Comparison of ENCODE assay signal across 27 cellular contexts in genomic region chr9:114134827-114135396, GRCh38. TPM values are rescaled to one million over a fixed set of nuclear protein-coding genes. Genes with fewer than 3 reads are reported as not detected.
"Had no signal": no experiment of that assay in that cellular context is flagged by ENCODE, and none has a peak within 500 bp of the region (broad histone marks: within the 10 kb centered on the region; RNA-seq: fewer than 3 reads in every experiment).

No MANE protein-coding gene starts in this region.

- H3K27ac ChIP-seq: adrenal gland, Peyer's patch, VCaP had no signal

- H3K4me3 ChIP-seq: adrenal gland, K562, Peyer's patch had no signal

- H3K27ac Mint-ChIP-seq: activated CD4-positive, alpha-beta memory T cell treated with anti-CD3 and anti-CD28 coated beads, Interleukin-2, amount 10 ng/mL, durations not matched to agents 7 days and 5 days; activated CD4-positive, alpha-beta T cell treated with anti-CD3 and anti-CD28 coated beads, Interleukin-2, amount 10 ng/mL, durations not matched to agents 7 days and 5 days; activated naive CD4-positive, alpha-beta T cell treated with anti-CD3 and anti-CD28 coated beads, Interleukin-2, amount 10 ng/mL, durations not matched to agents 7 days and 5 days; activated T-cell treated with anti-CD3 and anti-CD28 coated beads, Interleukin-2, amount 50 U/mL, for 72 hours; activated T-helper 2 cell treated with anti-CD3 and anti-CD28 coated beads, Interferon-gamma antibody, Interleukin-2, Interleukin-4, amounts not matched to agents 10 μg/mL and 5 μg/mL and 100 μg/mL, durations not matched to agents 14 hours and 24 hours and 36 hours; T-cell had no signal

- FAIRE-seq: K562 had no signal

- H3K9me3 ChIP-seq: adrenal gland, Peyer's patch had no signal

- ATAC-seq: activated T-cell treated with anti-CD3 and anti-CD28 coated beads, Interleukin-2, amount 50 U/mL, for 72 hours; K562; T-cell had no signal

- H3K4me1 ChIP-seq: adrenal gland, Peyer's patch had no signal

- DNase-seq: activated CD4-positive, alpha-beta memory T cell treated with anti-CD3 and anti-CD28 coated beads, Interleukin-2, amount 10 ng/mL, durations not matched to agents 7 days and 5 days; activated CD4-positive, alpha-beta T cell treated with anti-CD3 and anti-CD28 coated beads, Interleukin-2, amount 10 ng/mL, durations not matched to agents 7 days and 5 days; activated CD4-positive, CD25-positive, alpha-beta regulatory T cell; activated gamma-delta T cell treated with Interleukin-2 at 50 U/mL for 16 hours; activated naive CD4-positive, alpha-beta T cell treated with anti-CD3 and anti-CD28 coated beads, Interleukin-2, amount 10 ng/mL, durations not matched to agents 7 days and 5 days; activated naive CD8-positive, alpha-beta T cell treated with anti-CD3 and anti-CD28 coated beads, Interleukin-2, amount 10 ng/mL, durations not matched to agents 7 days and 5 days; activated T-cell treated with anti-CD3 and anti-CD28 coated beads for 4 hours; activated T-cell treated with anti-CD3 and anti-CD28 coated beads, Interleukin-2, amount 50 U/mL, for 72 hours; adrenal gland; anterior cingulate cortex; caudate nucleus; Karpas-422; MM.1S; NCI-H1105; NCI-H1436; NCI-H187; NCI-H2081; NCI-H510A treated with DMSO at 0.1 percent for 48 hours; NCI-H69; Peyer's patch; SIG-M5; T-cell had no signal

- H3K36me3 ChIP-seq: adrenal gland, Peyer's patch had no signal

- H3K4me1 Mint-ChIP-seq: activated CD4-positive, alpha-beta memory T cell treated with anti-CD3 and anti-CD28 coated beads, Interleukin-2, amount 10 ng/mL, durations not matched to agents 7 days and 5 days; activated CD4-positive, alpha-beta T cell treated with anti-CD3 and anti-CD28 coated beads, Interleukin-2, amount 10 ng/mL, durations not matched to agents 7 days and 5 days; activated naive CD4-positive, alpha-beta T cell treated with anti-CD3 and anti-CD28 coated beads, Interleukin-2, amount 10 ng/mL, durations not matched to agents 7 days and 5 days; activated naive CD8-positive, alpha-beta T cell treated with anti-CD3 and anti-CD28 coated beads, Interleukin-2, amount 10 ng/mL, durations not matched to agents 7 days and 5 days; T-cell had no signal

- H3K27me3 ChIP-seq: adrenal gland, Peyer's patch had no signal

- H3K4me3 Mint-ChIP-seq: activated CD4-positive, alpha-beta memory T cell treated with anti-CD3 and anti-CD28 coated beads, Interleukin-2, amount 10 ng/mL, durations not matched to agents 7 days and 5 days; activated CD4-positive, alpha-beta T cell treated with anti-CD3 and anti-CD28 coated beads, Interleukin-2, amount 10 ng/mL, durations not matched to agents 7 days and 5 days; activated naive CD4-positive, alpha-beta T cell treated with anti-CD3 and anti-CD28 coated beads, Interleukin-2, amount 10 ng/mL, durations not matched to agents 7 days and 5 days; activated naive CD8-positive, alpha-beta T cell treated with anti-CD3 and anti-CD28 coated beads, Interleukin-2, amount 10 ng/mL, durations not matched to agents 7 days and 5 days; activated T-cell treated with anti-CD3 and anti-CD28 coated beads, Interleukin-2, amount 50 U/mL, for 72 hours; T-cell had no signal

- H3K36me3 Mint-ChIP-seq: activated naive CD4-positive, alpha-beta T cell treated with anti-CD3 and anti-CD28 coated beads, Interleukin-2, amount 10 ng/mL, durations not matched to agents 7 days and 5 days; activated naive CD8-positive, alpha-beta T cell treated with anti-CD3 and anti-CD28 coated beads, Interleukin-2, amount 10 ng/mL, durations not matched to agents 7 days and 5 days; T-cell had no signal

RNA-seq across cellular contexts. Expression of gene COL27A1, which starts 20.4 kb away (rescaled TPM):
- polyA plus RNA-seq: K562 had no signal

RNA-seq across cellular contexts. Expression of gene KIF12, which starts 35.8 kb away (rescaled TPM):
- total RNA-seq: activated CD4-positive, alpha-beta memory T cell treated with anti-CD3 and anti-CD28 coated beads, Interleukin-2, amount 10 ng/mL, durations not matched to agents 7 days and 5 days; activated CD4-positive, alpha-beta T cell treated with anti-CD3 and anti-CD28 coated beads, Interleukin-2, amount 10 ng/mL, durations not matched to agents 7 days and 5 days; activated CD8-positive, alpha-beta memory T cell treated with anti-CD3 and anti-CD28 coated beads for 36 hours; activated naive CD8-positive, alpha-beta T cell treated with anti-CD3 and anti-CD28 coated beads, Interleukin-2, amount 10 ng/mL, durations not matched to agents 7 days and 5 days; activated T-cell treated with anti-CD3 and anti-CD28 coated beads, Interleukin-2, amount 50 U/mL, for 72 hours; activated T-helper 2 cell treated with anti-CD3 and anti-CD28 coated beads, Interferon-gamma antibody, Interleukin-2, Interleukin-4, amounts not matched to agents 10 μg/mL and 5 μg/mL and 100 μg/mL, durations not matched to agents 14 hours and 24 hours and 36 hours; K562; T-helper 2 cell treated with Interferon-gamma antibody and Interleukin-4, amounts not matched to agents 100 ng/mL and 5 ng/mL, for 36 hours had no signal
- polyA plus RNA-seq: K562 had no signal

RNA-seq across cellular contexts. Expression of gene AMBP, which starts 56.8 kb away (rescaled TPM):
- total RNA-seq: activated CD4-positive, alpha-beta memory T cell treated with anti-CD3 and anti-CD28 coated beads, Interleukin-2, amount 10 ng/mL, durations not matched to agents 7 days and 5 days; activated CD4-positive, alpha-beta T cell treated with anti-CD3 and anti-CD28 coated beads, Interleukin-2, amount 10 ng/mL, durations not matched to agents 7 days and 5 days; activated CD8-positive, alpha-beta memory T cell treated with anti-CD3 and anti-CD28 coated beads for 36 hours; activated naive CD8-positive, alpha-beta T cell treated with anti-CD3 and anti-CD28 coated beads, Interleukin-2, amount 10 ng/mL, durations not matched to agents 7 days and 5 days; activated T-cell treated with anti-CD3 and anti-CD28 coated beads, Interleukin-2, amount 50 U/mL, for 72 hours; activated T-helper 2 cell treated with anti-CD3 and anti-CD28 coated beads, Interferon-gamma antibody, Interleukin-2, Interleukin-4, amounts not matched to agents 10 μg/mL and 5 μg/mL and 100 μg/mL, durations not matched to agents 14 hours and 24 hours and 36 hours; T-helper 2 cell treated with Interferon-gamma antibody and Interleukin-4, amounts not matched to agents 100 ng/mL and 5 ng/mL, for 36 hours had no signal
- polyA plus RNA-seq: K562 had no signal
